23 cellular contexts compared by ENCODE assay signal in genomic region chr1:229028509-229028908, GRCh38.
DNase-seq lines count a peak whose midpoint lies in the region; TF ChIP-seq lines count a peak whose summit lies in the region.
"Had no signal": no experiment of that assay in that cellular context is flagged by ENCODE, and none has a peak within 500 bp of the region (broad histone marks: within the 10 kb centered on the region; RNA-seq: fewer than 3 reads in every experiment).

No MANE protein-coding gene starts in this region.

- TF ChIP-seq CTCF in HEK293 (tag by site-specific recombination; IDR thresholded peaks at IDR 0.05) (no peak), glutamatergic neuron (IDR thresholded peaks at IDR 0.05; ENCODE audit: partially characterized antibody, unreplicated experiment) (no peak), testis (IDR thresholded peaks at IDR 0.05) (no peak), coronary artery (IDR thresholded peaks at IDR 0.05) (no peak)

- H4K20me1 ChIP-seq in BLaER1 treated with 17β-estradiol and CSF1 and Interleukin-3, amounts not matched to agents 10 nM and 100 nM: peaks cover 0 to 2% (median 0%) of the 10 kb centered on the region in 11 experiments; a peak in 2 of 22 replicates
- no peaks in the 10 kb centered on the region for H4K20me1 ChIP-seq in Karpas-422 (ENCODE audit: insufficient read depth, low read depth, low read length)

- peak overlapping the region in 3 of 11 experiments; percentile 15 to 62 (median 61); a peak in 6 of 22 replicates for H3K9ac ChIP-seq in BLaER1 treated with 17β-estradiol and CSF1 and Interleukin-3, amounts not matched to agents 10 nM and 100 nM
- no peak overlapping the region for H3K9ac ChIP-seq in Karpas-422 (ENCODE audit: low read length)
- H3K9ac ChIP-seq: KMS-11 had no signal

- peak overlapping the region in 1 of 10 experiments; percentile 5; a peak in 1 of 20 replicates for H3K4me3 ChIP-seq in BLaER1 treated with 17β-estradiol and CSF1 and Interleukin-3, amounts not matched to agents 10 nM and 100 nM
- H3K4me3 ChIP-seq in HEK293 (ENCODE audit: low read depth, low read length): no peak overlapping the region
- no peak overlapping the region for H3K4me3 ChIP-seq in testis
- no peak overlapping the region for H3K4me3 ChIP-seq in Karpas-422 (ENCODE audit: low read length)
- no peak overlapping the region for H3K4me3 ChIP-seq in coronary artery
- H3K4me3 ChIP-seq: SJSA1 had no signal

- no peak overlapping the region for H2AFZ ChIP-seq in Karpas-422 (ENCODE audit: low read length)

- peak overlapping the region; percentile 90 for H3K27ac Mint-ChIP-seq in glutamatergic neuron (ENCODE audit: unreplicated experiment)
- H3K27ac Mint-ChIP-seq: activated T-helper 2 cell treated with anti-CD3 and anti-CD28 coated beads, Interferon-gamma antibody, Interleukin-2, Interleukin-4, amounts not matched to agents 10 μg/mL and 5 μg/mL and 100 μg/mL, durations not matched to agents 14 hours and 24 hours and 36 hours; nephron progenitor cell had no signal

- peaks cover 34% of the 10 kb centered on the region for H3K9me3 Mint-ChIP-seq in glutamatergic neuron (ENCODE audit: unreplicated experiment)
- H3K9me3 Mint-ChIP-seq: activated naive CD8-positive, alpha-beta T cell treated with anti-CD3 and anti-CD28 coated beads, Interleukin-2, amount 50 U/mL, for 24 hours; activated T-helper 2 cell treated with anti-CD3 and anti-CD28 coated beads, Interferon-gamma antibody, Interleukin-2, Interleukin-4, amounts not matched to agents 10 μg/mL and 5 μg/mL and 100 μg/mL, durations not matched to agents 14 hours and 24 hours and 36 hours; dendritic cell treated with granulocyte-macrophage colony-stimulating factor and Interleukin-4, amounts not matched to agents 40 ng/mL and 50 ng/mL, for 4 days; mesothelial cell of epicardium; nephron progenitor cell; T-helper 2 cell treated with Interferon-gamma antibody and Interleukin-4, amounts not matched to agents 5 μg/mL and 100 μg/mL, for 36 hours had no signal

- DNase-seq in NCI-H69 (lab: John Stamatoyannopoulos, UW): peak; percentile 68
- DNase-seq in glutamatergic neuron: peak; percentile 92
- DNase-seq in activated T-cell treated with anti-CD3 and anti-CD28 coated beads, Interleukin-2, amount 50 U/mL, for 48 hours: no peak
- no peak for DNase-seq in testis
- DNase-seq in Karpas-422: no peak
- DNase-seq in coronary artery (ENCODE audit: low spot score): no peak
- DNase-seq: activated CD4-positive, CD25-positive, alpha-beta regulatory T cell treated with anti-CD3 and anti-CD28 coated beads, Interleukin-2, amount 50 U/mL, for 72 hours; activated naive CD8-positive, alpha-beta T cell treated with anti-CD3 and anti-CD28 coated beads, Interleukin-2, amount 50 U/mL, for 24 hours; DMS79 treated with DMSO at 0.1 percent for 48 hours; foreskin keratinocyte; hypothalamus; NCI-H1105; NCI-H2107; NCI-H774; nephron progenitor cell had no signal

- WGBS in testis, 2 donors: 81% methylated on average over 8 to 11 of the region's 11 CpGs

- no peaks in the 10 kb centered on the region for H3K9me3 ChIP-seq in BLaER1 treated with 17β-estradiol and CSF1 and Interleukin-3, amounts not matched to agents 10 nM and 100 nM (replicated peaks in 1 of 11)
- H3K9me3 ChIP-seq in HEK293 (ENCODE audit: control insufficient read depth, insufficient read depth, low read depth, low read length) (no peaks in the 10 kb centered on the region), testis (no peaks in the 10 kb centered on the region), Karpas-422 (ENCODE audit: low read length) (no peaks in the 10 kb centered on the region)
- H3K9me3 ChIP-seq: SJSA1 had no signal

- CTCF ChIA-PET in HEK293 (lab: Yijun Ruan, JAX): interaction anchor here (0.6 to 1.1 kb wide), 2 partner anchors 43 to 95 kb away, joined by 3 read pairs; no protein-coding TSS in a partner anchor

- H3K4me1 Mint-ChIP-seq in glutamatergic neuron (ENCODE audit: low read depth, unreplicated experiment): peaks cover 75% of the 10 kb centered on the region

- no peaks in the 10 kb centered on the region for H3K79me2 ChIP-seq in Karpas-422 (ENCODE audit: low read length)

- peaks cover 21 to 82% (median 59%) of the 10 kb centered on the region in 11 experiments for H3K27me3 ChIP-seq in BLaER1 treated with 17β-estradiol and CSF1 and Interleukin-3, amounts not matched to agents 10 nM and 100 nM
- H3K27me3 ChIP-seq in testis (no peaks in the 10 kb centered on the region), Karpas-422 (ENCODE audit: low read length) (no peaks in the 10 kb centered on the region)
- H3K27me3 ChIP-seq: SJSA1 had no signal

- peak overlapping the region; percentile 59 for H3K4me3 Mint-ChIP-seq in glutamatergic neuron (ENCODE audit: unreplicated experiment)
- H3K4me3 Mint-ChIP-seq: dendritic cell treated with granulocyte-macrophage colony-stimulating factor and Interleukin-4, amounts not matched to agents 40 ng/mL and 50 ng/mL, for 4 days; mesothelial cell of epicardium; nephron progenitor cell had no signal

- POLR2A ChIA-PET in HEK293 (lab: Yijun Ruan, JAX): no interaction called here

- H3K27me3 Mint-ChIP-seq in glutamatergic neuron (ENCODE audit: unreplicated experiment): peaks cover 25% of the 10 kb centered on the region
- H3K27me3 Mint-ChIP-seq: activated naive CD8-positive, alpha-beta T cell treated with anti-CD3 and anti-CD28 coated beads, Interleukin-2, amount 50 U/mL, for 24 hours had no signal

- H3K4me1 ChIP-seq in BLaER1 treated with 17β-estradiol and CSF1 and Interleukin-3, amounts not matched to agents 10 nM and 100 nM: peaks cover 15 to 96% (median 63%) of the 10 kb centered on the region in 10 experiments
- H3K4me1 ChIP-seq in HEK293 (ENCODE audit: control insufficient read depth, insufficient read depth, low read length) (peaks cover 3% of the 10 kb centered on the region; the same call in 1 of the 2 replicates), testis (peaks cover 56% of the 10 kb centered on the region), Karpas-422 (ENCODE audit: low read length) (no peaks in the 10 kb centered on the region)

- no peak for TF ChIP-seq POLR2A in testis (IDR thresholded peaks at IDR 0.05)

- no peaks in the 10 kb centered on the region for H3K36me3 Mint-ChIP-seq in glutamatergic neuron (ENCODE audit: unreplicated experiment)
- H3K36me3 Mint-ChIP-seq: mesothelial cell of epicardium had no signal

- intact Hi-C loops in testis (cut with DNase I; ENCODE audit: low total_unique reads): no loop called here

- H3K27ac ChIP-seq in BLaER1 treated with 17β-estradiol and CSF1 and Interleukin-3, amounts not matched to agents 10 nM and 100 nM: peak overlapping the region in 6 of 11 experiments; percentile 42 to 86 (median 64); a peak in 11 of 22 replicates
- H3K27ac ChIP-seq in HEK293 (ENCODE audit: extremely low read depth, low read depth, low read length) (no peak overlapping the region), testis (peak overlapping the region in 1 of 2 donors; percentile 50), Karpas-422 (ENCODE audit: low read length) (no peak overlapping the region), coronary artery (peak overlapping the region in 1 of 2 donors; percentile 57)
- H3K27ac ChIP-seq: foreskin keratinocyte, KMS-11, SJSA1 had no signal

- no peaks in the 10 kb centered on the region for H3K9me2 ChIP-seq in Karpas-422 (replicated peaks; ENCODE audit: insufficient read depth, low read length)

- peak overlapping the region; percentile 16 to 89 (median 69); a peak in 20 of 22 replicates for H3K4me2 ChIP-seq in BLaER1 treated with 17β-estradiol and CSF1 and Interleukin-3, amounts not matched to agents 10 nM and 100 nM
- no peak overlapping the region for H3K4me2 ChIP-seq in Karpas-422 (ENCODE audit: low read depth, low read length, poor library complexity, severe bottlenecking)
- H3K4me2 ChIP-seq: KMS-11 had no signal

- no peaks in the 10 kb centered on the region for H3K36me3 ChIP-seq in BLaER1 treated with 17β-estradiol and CSF1 and Interleukin-3, amounts not matched to agents 10 nM and 100 nM
- H3K36me3 ChIP-seq in HEK293 (ENCODE audit: control insufficient read depth in 2 of 2, insufficient read depth in 1 of 2, low read length in 2 of 2) (no peaks in the 10 kb centered on the region), testis (ENCODE audit: low read depth, missing control alignments) (no peaks in the 10 kb centered on the region), Karpas-422 (ENCODE audit: insufficient read depth, low read length) (no peaks in the 10 kb centered on the region)
- H3K36me3 ChIP-seq: SJSA1 had no signal

TF ChIP-seq in HEK293, 187 proteins besides CTCF, POLR2A, EP300 and RAD21:
- 0 out of 2 replicates have a peak, but pooled peaks have one; percentile 55 for TF ChIP-seq ZSCAN16 (tag by site-specific recombination; IDR thresholded peaks at IDR 0.05)
- no peak for TF ChIP-seq SP7 (tag by site-specific recombination; IDR thresholded peaks at IDR 0.05)

Comparison
In these comparisons a context has a peak if more than half of its experiments do, and no peak if none do; other contexts are left out.
1. H3K27ac ChIP-seq: peak in BLaER1 treated with 17β-estradiol and CSF1 and Interleukin-3, amounts not matched to agents 10 nM and 100 nM (6 of 11); none in HEK293 (single experiment) and Karpas-422 (single experiment).
2. DNase-seq: peak in NCI-H69 (single experiment) and glutamatergic neuron (single experiment); none in activated T-cell treated with anti-CD3 and anti-CD28 coated beads, Interleukin-2, amount 50 U/mL, for 48 hours (0 of 2), testis (single experiment), Karpas-422 (single experiment) and coronary artery (single experiment).